10 cellular contexts compared by ENCODE assay signal in genomic region chr22:44363214-44363979, GRCh38. TPM values are rescaled to one million over a fixed set of nuclear protein-coding genes. Genes with fewer than 3 reads are reported as not detected.
DNase-seq lines count a peak whose midpoint lies in the region; ATAC-seq and TF ChIP-seq lines count a peak whose summit lies in the region.
"Had no signal": no experiment of that assay in that cellular context is flagged by ENCODE, and none has a peak within 500 bp of the region (broad histone marks: within the 10 kb centered on the region; RNA-seq: fewer than 3 reads in every experiment).

No MANE protein-coding gene starts in this region.

- no peaks in the 10 kb centered on the region for H3K27me3 ChIP-seq in mammary epithelial cell (ENCODE audit: insufficient read depth, low read length)
- H3K27me3 ChIP-seq in tibial artery: no peaks in the 10 kb centered on the region
- H3K27me3 ChIP-seq in Karpas-422 (ENCODE audit: low read length): no peaks in the 10 kb centered on the region

- no peaks in the 10 kb centered on the region for H3K36me3 ChIP-seq in mammary epithelial cell (ENCODE audit: insufficient read depth, low read length)
- no peaks in the 10 kb centered on the region for H3K36me3 ChIP-seq in tibial artery
- no peaks in the 10 kb centered on the region for H3K36me3 ChIP-seq in Karpas-422 (ENCODE audit: insufficient read depth, low read length)

- ATAC-seq in WTC11 (no peak), GM18867 (IDR thresholded peaks at IDR 0.05; ENCODE audit: unreplicated experiment) (no peak)
- ATAC-seq: activated T-cell treated with anti-CD3 and anti-CD28 coated beads, Interleukin-2, amount 50 U/mL, for 4 hours had no signal

- H3K4me2 ChIP-seq in mammary epithelial cell (ENCODE audit: insufficient read depth, low read depth, low read length): peak overlapping the region; percentile 96
- no peak overlapping the region for H3K4me2 ChIP-seq in Karpas-422 (ENCODE audit: low read depth, low read length, poor library complexity, severe bottlenecking)

- H3K4me3 Mint-ChIP-seq in WTC11: no peak overlapping the region
- H3K4me3 Mint-ChIP-seq: activated T-cell treated with anti-CD3 and anti-CD28 coated beads, Interleukin-2, amount 50 U/mL, for 4 hours had no signal

- H3K4me3 ChIP-seq in mammary epithelial cell (replicated peaks in 1 of 3; ENCODE audit: insufficient read depth in 1 of 3, low read depth in 2 of 3, low read length in 3 of 3): peak overlapping the region in 1 of 3 experiments; percentile 29
- H3K4me3 ChIP-seq in tibial artery: peak overlapping the region in 1 of 2 donors; percentile 23
- no peak overlapping the region for H3K4me3 ChIP-seq in Karpas-422 (ENCODE audit: low read length)

- BruUV-seq in mammary epithelial cell (replicated peaks; lab: Mats Ljungman, UMichigan): no TSS peak

- H2AFZ ChIP-seq in mammary epithelial cell (ENCODE audit: low read depth, low read length) (peak overlapping the region; percentile 92), Karpas-422 (ENCODE audit: low read length) (no peak overlapping the region)

- H4K20me1 ChIP-seq in mammary epithelial cell (ENCODE audit: insufficient read depth, low read length): no peaks in the 10 kb centered on the region
- H4K20me1 ChIP-seq in Karpas-422 (ENCODE audit: insufficient read depth, low read depth, low read length): no peaks in the 10 kb centered on the region

- H3K36me3 Mint-ChIP-seq in WTC11: no peaks in the 10 kb centered on the region

- in situ Hi-C loops in mammary epithelial cell (cut with MboI; ENCODE audit: low sequenced_read_pairs in 2 of 2): no loop called here

- H3K4me1 ChIP-seq in mammary epithelial cell (ENCODE audit: insufficient read depth, low read length) (peaks cover 52% of the 10 kb centered on the region), tibial artery (peaks cover 8 to 67% (median 63%) of the 10 kb centered on the region in 4 donors), Karpas-422 (ENCODE audit: low read length) (no peaks in the 10 kb centered on the region)

- TF ChIP-seq CTCF in mammary epithelial cell (conservative IDR thresholded peaks at IDR 0.05 in 1 of 2, IDR thresholded peaks at IDR 0.05 in 1 of 2; ENCODE audit: extremely low read depth in 1 of 2, insufficient read depth in 1 of 2, low read depth in 1 of 2, low read length in 2 of 2): no peak
- TF ChIP-seq CTCF in tibial artery (IDR thresholded peaks at IDR 0.05): no peak
- TF ChIP-seq CTCF in WTC11 (IDR thresholded peaks at IDR 0.05): no peak

- no peaks in the 10 kb centered on the region for H3K79me2 ChIP-seq in mammary epithelial cell (ENCODE audit: insufficient read depth, low read length)
- H3K79me2 ChIP-seq in Karpas-422 (ENCODE audit: low read length): no peaks in the 10 kb centered on the region

- H3K9me3 ChIP-seq in mammary epithelial cell (replicated peaks; ENCODE audit: insufficient read depth, low read length) (no peaks in the 10 kb centered on the region), tibial artery (no peaks in the 10 kb centered on the region), Karpas-422 (ENCODE audit: low read length) (no peaks in the 10 kb centered on the region)

- intact Hi-C loops in mammary epithelial cell (cut with micrococcal nuclease): loop anchor here (2.0 kb wide), 1 partner anchor 85 kb away; no protein-coding TSS in a partner anchor
- intact Hi-C loops in tibial artery (cut with DNase I; ENCODE audit: low total_unique reads): loop anchor here (5.0 kb wide), 1 partner anchor 216 kb away; no protein-coding TSS in a partner anchor

- DNase-seq in HK-2 (ENCODE audit: unreplicated experiment) (peak; percentile 96), mammary epithelial cell (peak; percentile 89), kidney tubule cell (ENCODE audit: low spot score) (peak; percentile 82), tibial artery (peak; percentile 87 to 97), WTC11 (ENCODE audit: low spot score) (no peak), Karpas-422 (no peak)
- DNase-seq in stimulated activated CD4-positive, alpha-beta T cell treated with anti-CD3 and anti-CD28 coated beads, Interleukin-4, amount 100 ng/mL, for 1 hour: no peak
- DNase-seq: activated T-cell treated with anti-CD3 and anti-CD28 coated beads, Interleukin-2, amount 50 U/mL, for 4 hours; NCI-H1417 treated with DMSO at 0.1 percent for 48 hours had no signal

- H3K9me2 ChIP-seq in Karpas-422 (replicated peaks; ENCODE audit: insufficient read depth, low read length): no peaks in the 10 kb centered on the region

- POLR2A ChIA-PET in WTC11 (lab: Charles Lee): no interaction called here

- no peak overlapping the region for H3K27ac Mint-ChIP-seq in WTC11

- 0% methylated on average over 15 of the region's 26 CpGs for WGBS in mammary epithelial cell (ENCODE audit: low coverage, missing lambda C conversion rate)

- no peaks in the 10 kb centered on the region for H3K9me3 Mint-ChIP-seq in WTC11
- H3K9me3 Mint-ChIP-seq: activated T-cell treated with anti-CD3 and anti-CD28 coated beads, Interleukin-2, amount 50 U/mL, for 4 hours had no signal

- peak overlapping the region; percentile 80 for H3K27ac ChIP-seq in mammary epithelial cell (ENCODE audit: insufficient read depth, low read depth, low read length)
- peak overlapping the region; percentile 70 to 71 for H3K27ac ChIP-seq in tibial artery
- no peak overlapping the region for H3K27ac ChIP-seq in Karpas-422 (ENCODE audit: low read length)

- H3K27me3 Mint-ChIP-seq in WTC11 (ENCODE audit: low read depth): no peaks in the 10 kb centered on the region

- peaks cover 4% of the 10 kb centered on the region; the same call in 1 of the 2 replicates for H3K4me1 Mint-ChIP-seq in WTC11

- dilution Hi-C loops in mammary epithelial cell (cut with HindIII; ENCODE audit: low sequenced_read_pairs): no loop called here

- peak overlapping the region; percentile 71 for H3K9ac ChIP-seq in mammary epithelial cell (ENCODE audit: insufficient read depth, low read length)
- no peak overlapping the region for H3K9ac ChIP-seq in Karpas-422 (ENCODE audit: low read length)

- CTCF ChIA-PET in mammary epithelial cell (lab: Charles Lee; ENCODE audit: low non-redundant PET) (no interaction called here), WTC11 (lab: Charles Lee) (no interaction called here)

TF ChIP-seq in WTC11, 78 proteins besides CTCF, POLR2A, EP300 and RAD21 (continues in another document):
- TF ChIP-seq CBFB (CRISPR knock-in tag; IDR thresholded peaks at IDR 0.05; ENCODE audit: low read depth) (no peak), TCF7 (CRISPR knock-in tag; IDR thresholded peaks at IDR 0.05; ENCODE audit: low read depth) (no peak), ESRRA (CRISPR knock-in tag; IDR thresholded peaks at IDR 0.05; ENCODE audit: borderline replicate concordance) (no peak), ZNF512 (CRISPR knock-in tag; IDR thresholded peaks at IDR 0.05; ENCODE audit: borderline replicate concordance) (no peak), ELF4 (CRISPR knock-in tag; IDR thresholded peaks at IDR 0.05; ENCODE audit: low read depth) (no peak), ZMAT4 (CRISPR knock-in tag; IDR thresholded peaks at IDR 0.05) (no peak), STAT6 (CRISPR knock-in tag; conservative IDR thresholded peaks at IDR 0.05; ENCODE audit: low read depth) (no peak), E2F4 (CRISPR knock-in tag; IDR thresholded peaks at IDR 0.05; ENCODE audit: borderline replicate concordance, low read depth) (no peak)

RNA-seq across cellular contexts. Expression of gene SHISAL1, which starts 50.6 kb away (rescaled TPM):
- total RNA-seq in mammary epithelial cell (1 to 10 TPM; 3.9 to 9.2 TPM), WTC11 (2021) (1.8 to 2.7 TPM (median 1.8 TPM) in 3 replicates)
- polyA plus RNA-seq in mammary epithelial cell: 2.9 TPM
- 7.2 TPM for polyA minus RNA-seq in mammary epithelial cell
- not detected in 2 replicates for total RNA-seq in Karpas-422 (2014; rRNA removed; shearing (Covaris generic); ENCODE audit: low replicate concordance)
- total RNA-seq: activated T-cell treated with anti-CD3 and anti-CD28 coated beads, Interleukin-2, amount 50 U/mL, for 4 hours had no signal

Comparison
In these comparisons a context has a peak if more than half of its experiments do, and no peak if none do; other contexts are left out.
1. DNase-seq: peak in HK-2 (single experiment), mammary epithelial cell (single experiment), kidney tubule cell (single experiment) and tibial artery (2 of 2); none in WTC11 (single experiment), stimulated activated CD4-positive, alpha-beta T cell treated with anti-CD3 and anti-CD28 coated beads, Interleukin-4, amount 100 ng/mL, for 1 hour (single experiment) and Karpas-422 (single experiment).